Comparison of ENCODE assay signal across 1 cellular context in the genomic region with DNA sequence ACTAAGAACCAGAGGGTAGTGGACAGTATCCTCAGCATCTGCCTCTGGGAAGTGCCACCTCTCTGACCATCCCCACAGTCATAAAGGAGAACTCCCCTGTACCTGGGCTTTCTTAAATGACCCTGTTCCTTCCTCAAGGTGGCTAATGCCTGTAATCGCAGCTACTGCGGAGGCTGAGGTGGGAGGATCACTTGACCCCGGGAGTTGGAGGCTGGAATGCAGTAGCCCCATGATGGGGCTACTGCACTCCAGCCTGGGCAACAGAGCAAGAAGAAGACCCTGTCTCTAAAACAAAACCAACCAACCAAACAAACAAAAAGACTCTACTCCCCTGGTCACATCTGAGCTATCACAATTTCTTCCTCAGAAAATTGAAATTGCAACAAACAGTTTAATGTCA.
TF ChIP-seq lines count a peak whose summit lies in the region.

No MANE protein-coding gene starts in this region.

TF ChIP-seq in endothelial cell of umbilical vein, 7 proteins besides CTCF, POLR2A, EP300 and RAD21:
- TF ChIP-seq FOS (IDR thresholded peaks at IDR 0.05; ENCODE audit: borderline replicate concordance, insufficient read depth, low read length) (no peak), MYC (IDR thresholded peaks at IDR 0.05; ENCODE audit: low read depth, low read length) (no peak)
TF ChIP-seq in endothelial cell of umbilical vein: peak in this region for 0.
